8 cellular contexts compared by ENCODE assay signal in the genomic region with DNA sequence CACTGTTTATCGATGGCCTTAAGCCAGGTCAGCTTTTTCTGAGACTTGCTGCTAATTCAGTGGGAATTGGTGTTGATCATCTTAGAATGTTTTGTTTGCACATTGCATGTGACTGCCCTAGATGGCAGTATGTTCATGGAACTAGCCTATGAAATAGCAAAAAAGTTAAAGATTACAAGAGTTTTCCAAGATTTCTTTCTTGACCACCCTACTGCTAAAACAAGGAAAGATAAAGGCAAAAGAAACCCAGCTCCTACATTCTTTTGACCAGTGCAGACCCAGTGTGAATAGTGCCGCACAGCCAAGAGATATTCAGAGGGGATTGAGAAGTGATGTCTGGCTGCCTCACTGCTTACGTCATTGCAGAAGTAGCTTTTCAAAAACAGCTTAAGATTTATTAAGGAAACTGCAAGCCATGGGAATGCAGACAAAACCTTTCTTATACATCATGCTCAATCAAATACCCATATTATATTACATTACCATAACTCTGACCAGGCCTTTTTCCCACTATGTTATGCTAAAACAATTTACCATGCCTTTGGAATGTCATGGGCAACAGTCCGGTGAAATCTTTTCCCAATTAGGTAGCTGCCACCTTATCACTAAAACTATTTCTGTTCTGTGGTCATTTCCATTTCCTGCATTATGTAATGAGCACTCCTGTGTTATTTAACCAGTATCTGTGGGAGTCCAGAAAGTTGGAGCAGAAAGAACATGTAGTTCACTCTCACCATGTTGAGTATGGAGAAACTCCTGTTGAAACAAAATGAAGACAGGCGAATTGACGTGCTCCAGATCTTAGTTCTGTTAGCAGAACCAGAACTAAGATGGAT. TPM values are rescaled to one million over a fixed set of nuclear protein-coding genes. Genes with fewer than 3 reads are reported as not detected.
DNase-seq lines count a peak whose midpoint lies in the region; ATAC-seq and TF ChIP-seq lines count a peak whose summit lies in the region.

No MANE protein-coding gene starts in this region.

- ATAC-seq in RWPE2 (ENCODE audit: low read depth) (peak; percentile 11; the same call in 2 of the 3 replicates), Right ventricle myocardium superior (ENCODE audit: poor library complexity) (peak; percentile 51), GM21515 (IDR thresholded peaks at IDR 0.05; ENCODE audit: unreplicated experiment) (no peak), HG03097 (IDR thresholded peaks at IDR 0.05; ENCODE audit: low FRiP score, unreplicated experiment) (no peak), HG03280 (IDR thresholded peaks at IDR 0.05; ENCODE audit: unreplicated experiment) (no peak)

- H3K4me3 ChIP-seq in RWPE2 (ENCODE audit: severe bottlenecking): no peak overlapping the region

- peaks cover 50% of the 10 kb centered on the region for H3K4me1 ChIP-seq in RWPE2 (ENCODE audit: insufficient read depth, poor library complexity, severe bottlenecking)

- peak overlapping the region; percentile 94 for H3K27ac ChIP-seq in RWPE2 (ENCODE audit: poor library complexity, severe bottlenecking)

- DNase-seq in Daoy (ENCODE audit: low read depth) (peak; percentile 90), RWPE2 (ENCODE audit: low spot score) (no peak), Right ventricle myocardium superior (no peak), renal cortical epithelial cell (ENCODE audit: low read depth) (peak; percentile 78), T-helper 2 cell (no peak)

- no peaks in the 10 kb centered on the region for H3K27me3 ChIP-seq in RWPE2 (ENCODE audit: insufficient read depth, poor library complexity, severe bottlenecking)

- peak; percentile 49 for TF ChIP-seq CTCF in RWPE2 (IDR thresholded peaks at IDR 0.05; ENCODE audit: poor library complexity, severe bottlenecking)

- peaks cover 34% of the 10 kb centered on the region for H3K36me3 ChIP-seq in RWPE2 (ENCODE audit: low read depth)

- intact Hi-C loops in Right ventricle myocardium superior (cut with DNase I): loop anchor here (5.0 to 10.0 kb wide), 4 partner anchors 50 to 143 kb away; no protein-coding TSS in a partner anchor

- H3K9me3 ChIP-seq in RWPE2 (ENCODE audit: severe bottlenecking): no peaks in the 10 kb centered on the region

RNA-seq across cellular contexts. Expression of a gene that starts 6.0 kb away (rescaled TPM):
- 73.2 and 79.5 TPM in 2 replicates for total RNA-seq in Daoy (2014; rRNA removed; shearing (Covaris generic))
- 122 TPM for total RNA-seq in Right ventricle myocardium superior
- 109 and 145 TPM in 2 replicates for total RNA-seq in renal cortical epithelial cell

Comparison
In these comparisons a context has a peak if more than half of its experiments do, and no peak if none do; other contexts are left out.
1. DNase-seq: peak in Daoy (single experiment) and renal cortical epithelial cell (single experiment); none in RWPE2 (single experiment), Right ventricle myocardium superior (single experiment) and T-helper 2 cell (0 of 5).
2. ATAC-seq: peak in RWPE2 (single experiment) and Right ventricle myocardium superior (single experiment); none in GM21515 (single experiment), HG03097 (single experiment) and HG03280 (single experiment).